Comparison of ENCODE assay signal across 18 cellular contexts in the genomic region with DNA sequence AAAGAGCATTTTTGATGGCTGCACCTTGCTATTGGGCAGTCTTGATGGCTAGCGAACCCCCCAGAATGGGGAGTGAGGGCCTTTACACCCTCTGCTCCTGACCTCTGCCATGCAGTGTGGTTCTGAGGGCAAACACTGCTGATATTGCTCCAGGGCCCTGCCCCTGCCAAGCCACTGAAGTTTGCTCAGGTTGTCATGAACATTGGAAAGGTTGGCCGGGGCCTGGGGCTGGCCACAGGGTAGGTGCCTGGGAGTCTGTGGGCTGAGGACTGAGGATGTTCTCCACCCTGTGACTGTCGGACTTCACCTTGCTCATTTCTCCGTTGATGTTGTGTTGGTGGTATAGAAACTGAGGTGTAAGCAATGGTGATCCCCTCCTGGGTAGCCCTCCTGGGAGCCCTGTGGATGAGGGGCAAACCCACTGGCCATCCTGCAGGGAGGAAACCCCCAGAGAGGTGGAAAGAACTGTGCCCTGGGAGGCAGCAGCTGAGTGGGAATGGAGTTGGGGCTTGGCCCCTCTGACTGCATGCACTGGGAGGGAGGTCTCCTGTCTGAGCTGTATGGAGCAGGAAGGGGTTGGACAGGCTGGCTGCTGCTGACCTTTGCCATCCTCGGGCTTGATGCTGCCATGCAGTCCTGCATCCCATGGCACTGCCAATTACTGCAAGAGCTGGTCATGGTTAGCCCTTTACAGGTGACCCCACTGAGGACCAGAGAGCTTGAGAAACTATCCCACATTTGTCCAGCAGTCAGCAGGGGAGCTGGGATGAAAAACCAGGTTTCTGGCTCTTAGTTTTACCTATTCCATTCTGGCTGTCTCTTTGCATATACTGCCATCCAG.
"Had no signal": no experiment of that assay in that cellular context is flagged by ENCODE, and none has a peak within 500 bp of the region (broad histone marks: within the 10 kb centered on the region; RNA-seq: fewer than 3 reads in every experiment).

No MANE protein-coding gene starts in this region.

- DNase-seq: KBM-7, NCI-H1092, NCI-H1105 treated with DMSO at 0.1 percent for 48 hours, NCI-H1417 treated with DMSO at 0.1 percent for 48 hours, NCI-H146, NCI-H1694 treated with DMSO at 0.1 percent for 48 hours, NCI-H2029, NCI-H2081 treated with DMSO at 0.1 percent for 48 hours, NCI-H2171, NCI-H345, NCI-H446 treated with DMSO at 0.1 percent for 48 hours, NCI-H510A treated with DMSO at 0.1 percent for 48 hours, NCI-H526, Right ventricle myocardium superior, RPMI8226, SIG-M5 had no signal

- H3K27me3 ChIP-seq: SJSA1 had no signal

- H3K4me3 ChIP-seq: SJSA1, SK-N-MC had no signal

- H3K4me1 ChIP-seq: SJSA1 had no signal

- H3K27ac ChIP-seq: SJSA1, SK-N-MC had no signal

- H3K36me3 ChIP-seq: SJSA1 had no signal

- H3K9me3 ChIP-seq: SJSA1 had no signal
